ENCODE assay signal across 8 cellular contexts in genomic region chr13:76885203-76886004, GRCh38. TPM values are rescaled to one million over a fixed set of nuclear protein-coding genes. Genes with fewer than 3 reads are reported as not detected.
A peak's percentile ranks its signal among the peaks of the same experiment; 100 is the strongest.
DNase-seq lines count a peak whose midpoint lies in the region; ATAC-seq and TF ChIP-seq lines count a peak whose summit lies in the region.

No MANE protein-coding gene starts in this region.

- peak; percentile 36; the same call in 1 of the 2 replicates for TF ChIP-seq CTCF in A673 (conservative IDR thresholded peaks at IDR 0.05; ENCODE audit: low read depth, low read length)

- intact Hi-C loops in A673 (cut with micrococcal nuclease; ENCODE audit: unreplicated experiment) = no loop called here

- POLR2A ChIA-PET in A673 (lab: Charles Lee; ENCODE audit: low non-redundant PET) = interaction anchor here (0.6 kb wide), 1 partner anchor 28 kb away, joined by 13 read pairs; no protein-coding TSS in a partner anchor

- no peak overlapping the region for H3K27ac ChIP-seq in A673 (ENCODE audit: low read depth, low read length, poor library complexity, severe bottlenecking)
- H3K27ac ChIP-seq in effector memory CD4-positive, alpha-beta T cell (ENCODE audit: insufficient read depth, low read length, poor library complexity, severe bottlenecking) = peak overlapping the region; percentile 31
- H3K27ac ChIP-seq in mesodermal cell (ENCODE audit: low read depth, low read length, severe bottlenecking) = peak overlapping the region; percentile 30

- H3K4me1 ChIP-seq in A673 (ENCODE audit: insufficient read depth, low read length, poor library complexity, severe bottlenecking) (peaks cover 10% of the 10 kb centered on the region), mesodermal cell (ENCODE audit: control insufficient read depth, insufficient read depth, low read length, poor library complexity, severe bottlenecking) (peaks cover 5% of the 10 kb centered on the region)
- peaks cover 16% of the 10 kb centered on the region for H3K4me1 ChIP-seq in effector memory CD4-positive, alpha-beta T cell (ENCODE audit: control insufficient read depth, insufficient read depth, low read length, poor library complexity, severe bottlenecking)

- peak overlapping the region; percentile 58 for H3K4me3 ChIP-seq in A673 (ENCODE audit: low read depth, low read length, poor library complexity, severe bottlenecking)
- H3K4me3 ChIP-seq in effector memory CD4-positive, alpha-beta T cell (ENCODE audit: insufficient read depth, low read depth, low read length, poor library complexity, severe bottlenecking) = peak overlapping the region; percentile 72
- H3K4me3 ChIP-seq in mesodermal cell (ENCODE audit: extremely low read depth, insufficient read depth, low read length, poor library complexity, severe bottlenecking) = peak overlapping the region; percentile 67

- DNase-seq in A673 (ENCODE audit: low spot score) (peak; percentile 50), NCI-H446 treated with DMSO at 0.1 percent for 48 hours (lab: John Stamatoyannopoulos, UW) (peak; percentile 31)
- DNase-seq in activated CD8-positive, alpha-beta memory T cell treated with anti-CD3 and anti-CD28 coated beads for 1 hour (ENCODE audit: extremely low read depth in 1 of 2, low read depth in 1 of 2) = peak; percentile 8 to 15
- DNase-seq in effector memory CD4-positive, alpha-beta T cell = peak; percentile 1 to 24 (median 21)
- peak; percentile 19 to 24 for DNase-seq in stimulated activated CD8-positive, alpha-beta memory T cell treated with anti-CD3 and anti-CD28 coated beads, Interleukin-2, amount 100 ng/mL, for 1 hour (ENCODE audit: low read depth in 2 of 2)

- CTCF ChIA-PET in A673 (lab: Charles Lee) = interaction anchor here (0.6 to 0.7 kb wide), 2 partner anchors 21 to 218 kb away, joined by 3 to 4 read pairs; no protein-coding TSS in a partner anchor

- BruUV-seq in A673 (replicated peaks; lab: Mats Ljungman, UMichigan) = no TSS peak

- WGBS in mesodermal cell (ENCODE audit: insufficient coverage in 2 of 2), 2 experiments = 1% methylated on average over 86 to 94 of the region's 94 CpGs

- no peaks in the 10 kb centered on the region for H3K36me3 ChIP-seq in A673 (ENCODE audit: insufficient read depth, low read length, poor library complexity, severe bottlenecking)
- no peaks in the 10 kb centered on the region for H3K36me3 ChIP-seq in effector memory CD4-positive, alpha-beta T cell (ENCODE audit: control insufficient read depth, insufficient read depth, low read length)
- H3K36me3 ChIP-seq in mesodermal cell (ENCODE audit: control insufficient read depth, insufficient read depth, low read length) = peaks cover 4% of the 10 kb centered on the region

- ATAC-seq in GM18511 (IDR thresholded peaks at IDR 0.05; ENCODE audit: unreplicated experiment) (peak; percentile 49), HG03025 (IDR thresholded peaks at IDR 0.05; ENCODE audit: low FRiP score, unreplicated experiment) (peak; percentile 36)

- peaks cover 43% of the 10 kb centered on the region for H3K27me3 ChIP-seq in A673 (replicated peaks; ENCODE audit: insufficient read depth, low read depth, low read length, poor library complexity)
- H3K27me3 ChIP-seq in effector memory CD4-positive, alpha-beta T cell (replicated peaks; ENCODE audit: control insufficient read depth, insufficient read depth, low read length, poor library complexity, severe bottlenecking) = no peaks in the 10 kb centered on the region

- H3K9me3 ChIP-seq in A673 (ENCODE audit: low read depth, low read length, poor library complexity, severe bottlenecking) (no peaks in the 10 kb centered on the region), mesodermal cell (ENCODE audit: control insufficient read depth, low read length) (no peaks in the 10 kb centered on the region)
- no peaks in the 10 kb centered on the region for H3K9me3 ChIP-seq in effector memory CD4-positive, alpha-beta T cell (ENCODE audit: control insufficient read depth, low read length)

RNA-seq across cellular contexts. Expression of gene KCTD12, which starts 0.8 kb away (rescaled TPM):
- total RNA-seq in A673 (2021) = 1.9 and 3.5 TPM in 2 replicates
- 93.0 TPM for polyA plus RNA-seq in mesodermal cell (2013, experiment 1 of 2)
- 111 TPM for polyA plus RNA-seq in mesodermal cell (2013, experiment 2 of 2)
